ENCODE assay signal across 20 cellular contexts in the genomic region with DNA sequence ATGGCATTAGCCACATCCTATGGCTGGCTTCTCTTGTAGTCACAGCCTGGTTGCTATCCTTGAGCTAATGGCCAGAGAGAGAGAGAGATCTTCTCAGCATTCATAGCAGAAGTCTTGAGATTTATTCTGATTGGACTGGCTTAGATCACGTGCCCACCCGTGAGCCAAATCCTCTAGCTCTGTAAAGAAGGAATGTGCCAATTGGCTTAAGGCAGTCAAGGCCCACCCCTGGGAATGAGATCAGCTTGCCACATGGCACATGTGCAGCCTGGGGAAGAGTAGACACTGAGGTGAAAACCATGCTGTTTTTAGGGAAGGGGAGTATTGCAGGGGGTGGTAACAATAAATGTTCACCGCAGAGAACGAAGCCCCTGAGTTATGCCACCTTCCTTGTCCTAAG. TPM values are rescaled to one million over a fixed set of nuclear protein-coding genes. Genes with fewer than 3 reads are reported as not detected.
DNase-seq lines count a peak whose midpoint lies in the region; ATAC-seq, FAIRE-seq and TF ChIP-seq lines count a peak whose summit lies in the region.
"Had no signal": no experiment of that assay in that cellular context is flagged by ENCODE, and none has a peak within 500 bp of the region (broad histone marks: within the 10 kb centered on the region; RNA-seq: fewer than 3 reads in every experiment).

No MANE protein-coding gene starts in this region.

- H3K9me3 ChIP-seq in SJCRH30 (replicated peaks), result no peaks in the 10 kb centered on the region
- H3K9me3 ChIP-seq: stomach, vagina had no signal

- H3K4me3 ChIP-seq in SJCRH30 (no peak overlapping the region), fibroblast of the aortic adventitia (ENCODE audit: low read depth, low read length) (no peak overlapping the region)
- H3K4me3 ChIP-seq: stomach, vagina had no signal

- FAIRE-seq in HTR-8/SVneo (lab: Jason Lieb, UNC), result peak; percentile 9

- no peak overlapping the region for H3K27ac ChIP-seq in SJCRH30
- H3K27ac ChIP-seq: stomach, vagina had no signal

- H3K36me3 ChIP-seq in SJCRH30, result no peaks in the 10 kb centered on the region
- H3K36me3 ChIP-seq: stomach, vagina had no signal

- DNase-seq in ACHN, result peak; percentile 6
- DNase-seq in HTR-8/SVneo (ENCODE audit: insufficient read length, low spot score), result no peak
- DNase-seq in SJCRH30, result peak; percentile 27 to 47
- peak; percentile 19 for DNase-seq in fibroblast of the aortic adventitia (ENCODE audit: low read depth)
- no peak for DNase-seq in OCI-M2 (lab: John Stamatoyannopoulos, UW; ENCODE audit: unreplicated experiment)
- DNase-seq in SIG-M5 treated with dmso at 0.1 percent for 504 hours (lab: John Stamatoyannopoulos, UW; ENCODE audit: unreplicated experiment), result no peak
- DNase-seq: activated CD4-positive, alpha-beta T cell treated with anti-CD3 and anti-CD28 coated beads for 36 hours; activated gamma-delta T cell treated with Interleukin-2 at 50 U/mL for 16 hours; AML-193; anterior cingulate cortex; KBM-7; naive thymus-derived CD8-positive, alpha-beta T cell; NCI-H1105 treated with DMSO at 0.1 percent for 48 hours; NK-92 treated with Interleukin-12 subunit alpha and Interleukin-12 subunit beta, amount 100 ng/mL, for 24 hours; SHP77; stomach had no signal

- no peaks in the 10 kb centered on the region for H3K27me3 ChIP-seq in SJCRH30
- H3K27me3 ChIP-seq: stomach, vagina had no signal

- no peak for TF ChIP-seq CTCF in fibroblast of the aortic adventitia (IDR thresholded peaks at IDR 0.05; ENCODE audit: insufficient read depth, low read length)

- H3K4me1 ChIP-seq in SJCRH30, result peaks cover 16% of the 10 kb centered on the region

- in situ Hi-C loops in ACHN (cut with HindIII; ENCODE audit: low pct_ligation_motif_present, low pct_unique_long_range_greater_than_20kb, low sequenced_read_pairs), result no loop called here

- ATAC-seq in GM19455 (IDR thresholded peaks at IDR 0.05; ENCODE audit: unreplicated experiment), result no peak
- no peak for ATAC-seq in GM18861 (IDR thresholded peaks at IDR 0.05; ENCODE audit: unreplicated experiment)
- ATAC-seq: activated CD4-positive, alpha-beta T cell treated with anti-CD3 and anti-CD28 coated beads for 36 hours; naive thymus-derived CD8-positive, alpha-beta T cell had no signal

RNA-seq across cellular contexts. Expression of a gene that starts 36.3 kb away (rescaled TPM):
- total RNA-seq in SJCRH30 (2014; rRNA removed; shearing (Covaris generic)), result not detected in 2 replicates
- not detected in 2 replicates for total RNA-seq in fibroblast of the aortic adventitia (ENCODE audit: low replicate concordance)
- total RNA-seq: activated CD4-positive, alpha-beta T cell treated with anti-CD3 and anti-CD28 coated beads for 36 hours; chondrocyte; naive thymus-derived CD8-positive, alpha-beta T cell; vagina had no signal

Comparison
In these comparisons a context has a peak if more than half of its experiments do, and no peak if none do; other contexts are left out.
1. DNase-seq: peak in ACHN (single experiment), SJCRH30 (2 of 2) and fibroblast of the aortic adventitia (single experiment); none in HTR-8/SVneo (single experiment), OCI-M2 (single experiment) and SIG-M5 treated with dmso at 0.1 percent for 504 hours (single experiment).